In the genomic region with DNA sequence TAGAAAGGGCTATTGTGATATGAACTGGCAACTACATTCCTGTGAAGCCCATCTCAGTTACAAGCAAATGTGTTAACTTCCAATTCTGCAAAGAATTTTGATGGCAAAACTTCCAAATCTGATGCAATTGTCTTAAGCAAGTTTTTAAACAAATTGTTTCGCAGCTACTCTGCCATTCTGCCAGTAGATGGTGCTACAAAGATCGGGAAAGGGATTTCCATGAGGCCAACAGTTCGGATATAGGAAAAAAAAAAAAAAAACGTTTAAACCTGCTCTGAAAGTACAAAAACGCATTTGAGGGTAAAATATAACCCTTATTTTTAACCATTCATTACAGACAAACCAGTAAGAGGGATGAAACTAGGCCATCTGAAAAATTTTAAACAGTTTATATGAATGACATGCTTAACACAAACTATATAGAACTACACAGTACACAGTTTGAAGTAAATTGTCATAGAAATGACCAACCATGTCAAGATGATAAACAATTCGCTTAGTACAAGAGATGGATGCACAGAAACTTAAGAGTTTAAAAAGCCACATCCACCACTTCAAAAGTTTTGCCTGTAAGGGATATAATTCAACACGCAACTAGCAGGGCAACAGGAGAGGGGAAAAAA, we compare ENCODE assay signal across 8 cellular contexts. TPM values are rescaled to one million over a fixed set of nuclear protein-coding genes. Genes with fewer than 3 reads are reported as not detected.
DNase-seq lines count a peak whose midpoint lies in the region; ATAC-seq lines count a peak whose summit lies in the region.

No MANE protein-coding gene starts in this region.

- H3K9me3 Mint-ChIP-seq in activated CD4-positive, alpha-beta memory T cell treated with anti-CD3 and anti-CD28 coated beads for 36 hours: no peaks in the 10 kb centered on the region

- peaks cover 9% of the 10 kb centered on the region for H3K4me1 ChIP-seq in ACC112 (ENCODE audit: control insufficient read depth, insufficient read depth, low read length, unreplicated experiment)

- peak overlapping the region; percentile 100 for H3K27ac Mint-ChIP-seq in activated CD4-positive, alpha-beta memory T cell treated with anti-CD3 and anti-CD28 coated beads for 36 hours

- intact Hi-C loops in activated CD4-positive, alpha-beta memory T cell treated with anti-CD3 and anti-CD28 coated beads for 36 hours (cut with micrococcal nuclease): loop anchor here (5.0 to 10.0 kb wide), 4 partner anchors 183 to 825 kb away; a partner anchor contains a TSS

- in situ Hi-C loops in G401 (cut with HindIII; ENCODE audit: low sequenced_read_pairs): no loop called here

- H2AFZ ChIP-seq in ACC112 (ENCODE audit: low read length, unreplicated experiment): no peak overlapping the region

- no peaks in the 10 kb centered on the region for H3K27me3 Mint-ChIP-seq in activated CD4-positive, alpha-beta memory T cell treated with anti-CD3 and anti-CD28 coated beads for 36 hours

- peaks cover 42% of the 10 kb centered on the region for H3K79me2 ChIP-seq in ACC112 (ENCODE audit: control insufficient read depth, insufficient read depth, low read length, unreplicated experiment)

- H3K27ac ChIP-seq in ACC112 (ENCODE audit: low read depth, low read length): peak overlapping the region; percentile 3; the same call in 1 of the 2 replicates

- peaks cover 40% of the 10 kb centered on the region for H3K36me3 Mint-ChIP-seq in activated CD4-positive, alpha-beta memory T cell treated with anti-CD3 and anti-CD28 coated beads for 36 hours

- peak; percentile 78 for DNase-seq in G401 (ENCODE audit: low spot score)
- peak; percentile 11 for DNase-seq in NCI-H146 treated with DMSO at 0.1 percent for 48 hours (lab: John Stamatoyannopoulos, UW; ENCODE audit: unreplicated experiment)
- no peak for DNase-seq in activated CD4-positive, alpha-beta memory T cell treated with anti-CD3 and anti-CD28 coated beads for 36 hours
- DNase-seq in foreskin melanocyte: peak; percentile 59
- DNase-seq in putamen (ENCODE audit: low spot score): peak; percentile 58
- DNase-seq in activated CD4-positive, CD25-positive, alpha-beta regulatory T cell (lab: John Stamatoyannopoulos, UW): no peak

- peak overlapping the region; percentile 92 for H3K4me3 ChIP-seq in ACC112 (ENCODE audit: low read depth, low read length)

- H3K4me1 Mint-ChIP-seq in activated CD4-positive, alpha-beta memory T cell treated with anti-CD3 and anti-CD28 coated beads for 36 hours (ENCODE audit: low read depth): peaks cover 27% of the 10 kb centered on the region

- POLR2A ChIA-PET in activated CD4-positive, alpha-beta memory T cell treated with anti-CD3 and anti-CD28 coated beads for 36 hours (lab: Charles Lee): interaction anchor here (0.8 to 1.4 kb wide), 3 partner anchors 9 to 139 kb away, joined by 3 to 4 read pairs (median 4); a partner anchor contains a TSS

- H3K4me3 Mint-ChIP-seq in activated CD4-positive, alpha-beta memory T cell treated with anti-CD3 and anti-CD28 coated beads for 36 hours: peak overlapping the region; percentile 93

- H3K36me3 ChIP-seq in ACC112 (ENCODE audit: insufficient read depth, low read length): peaks cover 12% of the 10 kb centered on the region

- no peak for ATAC-seq in HG03520 (IDR thresholded peaks at IDR 0.05; ENCODE audit: unreplicated experiment)

- no peaks in the 10 kb centered on the region for H3K27me3 ChIP-seq in ACC112 (ENCODE audit: insufficient read depth, low read length)

- CTCF ChIA-PET in activated CD4-positive, alpha-beta memory T cell treated with anti-CD3 and anti-CD28 coated beads for 36 hours (lab: Charles Lee): interaction anchor here (0.5 to 3.1 kb wide), 13 partner anchors 9 to 317 kb away, joined by 3 to 32 read pairs (median 6); a partner anchor contains a TSS

RNA-seq across cellular contexts. Expression of a gene that starts 2.2 kb away (rescaled TPM):
- 79.3 and 83.7 TPM in 2 replicates for total RNA-seq in G401 (2014; rRNA removed; shearing (Covaris generic))
- total RNA-seq in activated CD4-positive, alpha-beta memory T cell treated with anti-CD3 and anti-CD28 coated beads for 36 hours: 10 to 100 TPM; 29.2 to 29.6 TPM

RNA-seq across cellular contexts. Expression of a gene that starts 16.1 kb away (rescaled TPM):
- 0.86 and 1.2 TPM in 2 replicates for total RNA-seq in G401 (2014; rRNA removed; shearing (Covaris generic))
- 1 to 10 TPM; 3.0 to 3.4 TPM for total RNA-seq in activated CD4-positive, alpha-beta memory T cell treated with anti-CD3 and anti-CD28 coated beads for 36 hours

Comparison
In these comparisons a context has a peak if more than half of its experiments do, and no peak if none do; other contexts are left out.
1. DNase-seq: peak in G401 (single experiment), NCI-H146 treated with DMSO at 0.1 percent for 48 hours (single experiment), foreskin melanocyte (single experiment) and putamen (single experiment); none in activated CD4-positive, alpha-beta memory T cell treated with anti-CD3 and anti-CD28 coated beads for 36 hours (single experiment) and activated CD4-positive, CD25-positive, alpha-beta regulatory T cell (0 of 4).